8 cellular contexts compared by ENCODE assay signal in genomic region chr17:29111816-29112499, GRCh38.
DNase-seq lines count a peak whose midpoint lies in the region; ATAC-seq and TF ChIP-seq lines count a peak whose summit lies in the region.

No MANE protein-coding gene starts in this region.

- DNase-seq in ELF-1 (ENCODE audit: low read depth, low spot score), result peak; percentile 81
- DNase-seq in NAMALWA (ENCODE audit: low spot score), result peak; percentile 84
- DNase-seq in T-helper 1 cell, result peak in 4 of 5 donors; percentile 43 to 57 (median 46)
- peak in 40 of 56 donors; percentile 12 to 73 (median 39) for DNase-seq in amygdala (lab: John Stamatoyannopoulos, UW)
- DNase-seq in right cardiac atrium, result peak; percentile 75 to 90 (median 89)
- DNase-seq in spleen, result peak; percentile 90

- intact Hi-C loops in right cardiac atrium (cut with DNase I) (loop anchor here (2.0 to 10.0 kb wide), 4 partner anchors 145 to 387 kb away; partner anchors contain the start of genes NEK8 (in 1 of the 4) and TLCD1 (in 1 of the 4)), spleen (cut with DNase I; ENCODE audit: low total_unique reads) (no loop called here)

- peak; percentile 59 to 94 (median 85) for TF ChIP-seq CTCF in spleen (IDR thresholded peaks at IDR 0.05 in 8 of 11, conservative IDR thresholded peaks at IDR 0.05 in 3 of 11)

- H3K27me3 ChIP-seq in right cardiac atrium (ENCODE audit: control insufficient read depth, insufficient read depth) (no peaks in the 10 kb centered on the region), spleen (replicated peaks in 1 of 7) (no peaks in the 10 kb centered on the region)

- peak; percentile 60 to 69 for ATAC-seq in right cardiac atrium
- ATAC-seq in GM19351 (IDR thresholded peaks at IDR 0.05; ENCODE audit: unreplicated experiment), result no peak
- no peak for ATAC-seq in HG02885 (IDR thresholded peaks at IDR 0.05; ENCODE audit: poor library complexity, unreplicated experiment)

- peaks cover 0 to 94% (median 67%) of the 10 kb centered on the region in 6 donors for H3K36me3 ChIP-seq in spleen

- H3K9me3 ChIP-seq in right cardiac atrium (ENCODE audit: control insufficient read depth, low read length), result no peaks in the 10 kb centered on the region
- H3K9me3 ChIP-seq in spleen, result no peaks in the 10 kb centered on the region

- no peak overlapping the region for H3K27ac ChIP-seq in right cardiac atrium (ENCODE audit: low read length)
- H3K27ac ChIP-seq in spleen, result no peak overlapping the region

- H3K4me3 ChIP-seq in right cardiac atrium (ENCODE audit: low read length) (no peak overlapping the region), spleen (no peak overlapping the region)

- H3K4me1 ChIP-seq in right cardiac atrium (ENCODE audit: control insufficient read depth, insufficient read depth, low read length) (peaks cover 8% of the 10 kb centered on the region), spleen (peaks cover 5 to 65% (median 21%) of the 10 kb centered on the region in 6 donors)

- TF ChIP-seq POLR2A in spleen (IDR thresholded peaks at IDR 0.05), result no peak

- WGBS in right cardiac atrium, result 23% methylated on average over 20 of the region's 20 CpGs
- 54 to 72% (median 64%) methylated on average over 12 to 20 of the region's 20 CpGs for WGBS in spleen, 5 donors

Comparison
In these comparisons a context has a peak if more than half of its experiments do, and no peak if none do; other contexts are left out.
1. DNase-seq: peak in every context shown above with its lines; median percentile 90 in spleen; 89 in right cardiac atrium; 84 in NAMALWA; 81 in ELF-1; 46 in T-helper 1 cell; 39 in amygdala.
2. ATAC-seq: peak in right cardiac atrium (2 of 2); none in GM19351 (single experiment) and HG02885 (single experiment).